ENCODE assay signal across 8 cellular contexts in genomic region chr16:72124761-72125634, GRCh38. TPM values are rescaled to one million over a fixed set of nuclear protein-coding genes. Genes with fewer than 3 reads are reported as not detected.
DNase-seq lines count a peak whose midpoint lies in the region; ATAC-seq and TF ChIP-seq lines count a peak whose summit lies in the region.

No MANE protein-coding gene starts in this region.

- no peak overlapping the region for H3K4me3 ChIP-seq in choroid plexus epithelial cell (ENCODE audit: low read depth, low read length)

- ATAC-seq in HG02642 (IDR thresholded peaks at IDR 0.05; ENCODE audit: poor library complexity, unreplicated experiment) = peak; percentile 72
- peak; percentile 95 for ATAC-seq in left lobe of liver
- no peak for ATAC-seq in HG03159 (IDR thresholded peaks at IDR 0.05; ENCODE audit: unreplicated experiment)

- DNase-seq in DMS53 (lab: John Stamatoyannopoulos, UW) (peak; percentile 86), NCI-H226 (peak; percentile 31), choroid plexus epithelial cell (ENCODE audit: low read depth) (peak; percentile 86), left lobe of liver (ENCODE audit: low spot score) (peak; percentile 68)
- DNase-seq in activated CD4-positive, CD25-positive, alpha-beta regulatory T cell treated with anti-CD3 and anti-CD28 coated beads, Interleukin-2, amount 50 U/mL, for 16 hours (ENCODE audit: low read depth, low spot score) = peak; percentile 25
- DNase-seq in stimulated activated CD4-positive, alpha-beta T cell treated with anti-CD3 and anti-CD28 coated beads, Interleukin-4, amount 100 ng/mL, for 24 hours = peak; percentile 63

- TF ChIP-seq CTCF in choroid plexus epithelial cell (conservative IDR thresholded peaks at IDR 0.05; ENCODE audit: low read depth, low read length) = peak; percentile 88

RNA-seq across cellular contexts. Expression of gene DHX38, which starts 31.4 kb away (rescaled TPM):
- total RNA-seq in left lobe of liver = 26.4 TPM

RNA-seq across cellular contexts. Expression of gene TXNL4B, which starts 31.6 kb away (rescaled TPM):
- total RNA-seq in left lobe of liver = 9.6 TPM

RNA-seq across cellular contexts. Expression of gene PMFBP1, which starts 47.0 kb away (rescaled TPM):
- 0.48 TPM for total RNA-seq in left lobe of liver

Comparison
In these comparisons a context has a peak if more than half of its experiments do, and no peak if none do; other contexts are left out.
1. DNase-seq: peak in every context shown above with its lines; median percentile 86 in DMS53; 86 in choroid plexus epithelial cell; 68 in left lobe of liver; 63 in stimulated activated CD4-positive, alpha-beta T cell treated with anti-CD3 and anti-CD28 coated beads, Interleukin-4, amount 100 ng/mL, for 24 hours; 31 in NCI-H226; 25 in activated CD4-positive, CD25-positive, alpha-beta regulatory T cell treated with anti-CD3 and anti-CD28 coated beads, Interleukin-2, amount 50 U/mL, for 16 hours.